ENCODE assay signal across 1 cellular context in the genomic region with DNA sequence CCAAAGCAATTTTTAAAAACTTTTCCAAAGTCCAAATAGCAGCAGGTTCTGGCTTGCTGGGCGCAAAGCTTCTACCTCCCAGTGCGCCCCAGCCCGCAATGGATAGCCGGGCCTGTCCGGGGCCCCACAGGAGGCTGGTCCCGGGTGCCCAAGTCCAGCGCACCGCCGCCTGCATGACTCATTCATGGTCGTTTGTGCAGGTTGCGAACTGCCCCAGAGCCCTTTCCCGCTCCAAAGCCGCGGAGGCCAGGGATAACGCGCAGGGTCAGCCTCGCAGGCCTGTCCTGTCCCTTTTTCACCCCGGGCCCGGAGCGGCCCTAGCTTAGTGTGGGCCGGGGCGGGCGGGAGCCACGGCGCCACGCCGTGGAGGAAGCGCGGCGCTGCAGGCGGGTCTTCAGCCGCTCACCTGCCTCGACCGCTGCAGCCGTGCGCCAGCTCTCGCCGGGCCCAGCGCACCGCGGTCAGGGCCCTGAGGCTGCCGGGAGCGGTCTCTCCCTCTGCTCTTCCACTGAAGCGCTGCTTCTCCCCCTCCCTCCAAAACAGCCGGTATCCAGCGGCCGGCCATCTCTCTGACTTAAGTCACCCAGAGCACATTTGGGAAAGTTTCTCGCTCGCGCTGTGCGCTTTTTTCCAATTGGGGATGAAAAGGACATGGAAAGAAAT.
A peak's percentile ranks its signal among the peaks of the same experiment; 100 is the strongest.
TF ChIP-seq lines count a peak whose summit lies in the region.

No MANE protein-coding gene starts in this region.

TF ChIP-seq in GM23338, 12 proteins besides CTCF, POLR2A, EP300 and RAD21:
- TF ChIP-seq, protein P1, sequence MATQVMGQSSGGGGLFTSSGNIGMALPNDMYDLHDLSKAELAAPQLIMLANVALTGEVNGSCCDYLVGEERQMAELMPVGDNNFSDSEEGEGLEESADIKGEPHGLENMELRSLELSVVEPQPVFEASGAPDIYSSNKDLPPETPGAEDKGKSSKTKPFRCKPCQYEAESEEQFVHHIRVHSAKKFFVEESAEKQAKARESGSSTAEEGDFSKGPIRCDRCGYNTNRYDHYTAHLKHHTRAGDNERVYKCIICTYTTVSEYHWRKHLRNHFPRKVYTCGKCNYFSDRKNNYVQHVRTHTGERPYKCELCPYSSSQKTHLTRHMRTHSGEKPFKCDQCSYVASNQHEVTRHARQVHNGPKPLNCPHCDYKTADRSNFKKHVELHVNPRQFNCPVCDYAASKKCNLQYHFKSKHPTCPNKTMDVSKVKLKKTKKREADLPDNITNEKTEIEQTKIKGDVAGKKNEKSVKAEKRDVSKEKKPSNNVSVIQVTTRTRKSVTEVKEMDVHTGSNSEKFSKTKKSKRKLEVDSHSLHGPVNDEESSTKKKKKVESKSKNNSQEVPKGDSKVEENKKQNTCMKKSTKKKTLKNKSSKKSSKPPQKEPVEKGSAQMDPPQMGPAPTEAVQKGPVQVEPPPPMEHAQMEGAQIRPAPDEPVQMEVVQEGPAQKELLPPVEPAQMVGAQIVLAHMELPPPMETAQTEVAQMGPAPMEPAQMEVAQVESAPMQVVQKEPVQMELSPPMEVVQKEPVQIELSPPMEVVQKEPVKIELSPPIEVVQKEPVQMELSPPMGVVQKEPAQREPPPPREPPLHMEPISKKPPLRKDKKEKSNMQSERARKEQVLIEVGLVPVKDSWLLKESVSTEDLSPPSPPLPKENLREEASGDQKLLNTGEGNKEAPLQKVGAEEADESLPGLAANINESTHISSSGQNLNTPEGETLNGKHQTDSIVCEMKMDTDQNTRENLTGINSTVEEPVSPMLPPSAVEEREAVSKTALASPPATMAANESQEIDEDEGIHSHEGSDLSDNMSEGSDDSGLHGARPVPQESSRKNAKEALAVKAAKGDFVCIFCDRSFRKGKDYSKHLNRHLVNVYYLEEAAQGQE (IDR thresholded peaks at IDR 0.05; ENCODE audit: unreplicated experiment) = no peak
- TF ChIP-seq EZH2 (IDR thresholded peaks at IDR 0.05; ENCODE audit: low read depth, unreplicated experiment) = peak; percentile 73
- TF ChIP-seq, protein P2, sequence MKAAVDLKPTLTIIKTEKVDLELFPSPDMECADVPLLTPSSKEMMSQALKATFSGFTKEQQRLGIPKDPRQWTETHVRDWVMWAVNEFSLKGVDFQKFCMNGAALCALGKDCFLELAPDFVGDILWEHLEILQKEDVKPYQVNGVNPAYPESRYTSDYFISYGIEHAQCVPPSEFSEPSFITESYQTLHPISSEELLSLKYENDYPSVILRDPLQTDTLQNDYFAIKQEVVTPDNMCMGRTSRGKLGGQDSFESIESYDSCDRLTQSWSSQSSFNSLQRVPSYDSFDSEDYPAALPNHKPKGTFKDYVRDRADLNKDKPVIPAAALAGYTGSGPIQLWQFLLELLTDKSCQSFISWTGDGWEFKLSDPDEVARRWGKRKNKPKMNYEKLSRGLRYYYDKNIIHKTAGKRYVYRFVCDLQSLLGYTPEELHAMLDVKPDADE (IDR thresholded peaks at IDR 0.05) = no peak
- no peak for TF ChIP-seq STAT1 (IDR thresholded peaks at IDR 0.05; ENCODE audit: unreplicated experiment)
- no peak for TF ChIP-seq JUNB (IDR thresholded peaks at IDR 0.05; ENCODE audit: unreplicated experiment)
